In the genomic region with DNA sequence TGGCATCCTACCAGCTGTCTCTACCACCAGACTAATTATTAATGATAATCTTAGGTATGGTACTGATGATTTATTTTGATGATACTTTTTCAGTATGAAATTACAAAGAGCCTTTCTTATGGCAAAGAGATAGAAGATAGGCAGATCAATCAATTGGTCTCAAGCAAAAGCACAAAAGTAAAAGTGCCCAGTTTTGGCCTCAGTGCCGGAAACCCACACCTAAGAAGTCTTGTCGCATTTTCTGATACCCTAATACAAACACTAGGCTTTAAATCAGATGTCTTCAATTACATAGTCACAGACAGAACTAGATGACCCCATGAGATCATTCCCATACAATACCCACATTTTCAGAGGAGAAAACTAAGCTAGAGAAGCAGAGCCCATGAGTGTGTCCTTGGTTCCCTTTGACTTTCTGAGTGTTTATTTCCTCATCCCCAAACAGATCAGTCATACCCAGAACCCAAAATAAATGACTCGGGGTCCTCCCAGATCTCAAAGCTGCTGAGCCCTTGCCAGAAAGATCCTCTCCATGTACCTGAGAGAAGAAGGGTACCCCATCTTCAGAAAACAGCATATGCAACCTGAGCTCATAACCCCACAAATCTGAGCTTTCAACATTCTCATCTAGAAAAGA, we compare ENCODE assay signal across 11 cellular contexts. TPM values are rescaled to one million over a fixed set of nuclear protein-coding genes. Genes with fewer than 3 reads are reported as not detected.
DNase-seq lines count a peak whose midpoint lies in the region; ATAC-seq, FAIRE-seq and TF ChIP-seq lines count a peak whose summit lies in the region.
"Had no signal": no experiment of that assay in that cellular context is flagged by ENCODE, and none has a peak within 500 bp of the region (broad histone marks: within the 10 kb centered on the region; RNA-seq: fewer than 3 reads in every experiment).

No MANE protein-coding gene starts in this region.

- H3K27me3 Mint-ChIP-seq in CD4-positive, alpha-beta T cell = no peaks in the 10 kb centered on the region

- no peaks in the 10 kb centered on the region for H3K27me3 ChIP-seq in CD4-positive, alpha-beta T cell (ENCODE audit: control insufficient read depth, insufficient read depth, low read length)
- H3K27me3 ChIP-seq in GM12878 (replicated peaks in 1 of 2; ENCODE audit: control insufficient read depth in 2 of 2, insufficient read depth in 2 of 2, low read length in 1 of 2) = no peaks in the 10 kb centered on the region

- no peaks in the 10 kb centered on the region for H3K9me3 ChIP-seq in CD4-positive, alpha-beta T cell (ENCODE audit: control insufficient read depth, low read length)
- no peaks in the 10 kb centered on the region for H3K9me3 ChIP-seq in GM12878 (replicated peaks; ENCODE audit: control insufficient read depth, insufficient read depth, low read length)

- H3K4me3 ChIP-seq in GM12878 = peak overlapping the region; percentile 65
- H3K4me3 ChIP-seq: hepatocyte had no signal

- no peaks in the 10 kb centered on the region; the same call in 1 of the 2 replicates for H4K20me1 ChIP-seq in GM12878 (ENCODE audit: control insufficient read depth, insufficient read depth)

- peaks cover 99% of the 10 kb centered on the region for H3K36me3 Mint-ChIP-seq in CD4-positive, alpha-beta T cell (ENCODE audit: low read depth)

- no peak for TF ChIP-seq CTCF in CD4-positive, alpha-beta T cell (IDR thresholded peaks at IDR 0.05)
- TF ChIP-seq CTCF in GM12878 (IDR thresholded peaks at IDR 0.05 in 2 of 3, conservative IDR thresholded peaks at IDR 0.05 in 1 of 3; ENCODE audit: control insufficient read depth in 2 of 3, extremely low read depth in 1 of 3, insufficient read depth in 1 of 3, low read depth in 3 of 3, low read length in 3 of 3) (no peak), GM13976 (IDR thresholded peaks at IDR 0.05; ENCODE audit: borderline replicate concordance, control extremely low read depth, extremely low read depth, insufficient read depth, missing control alignments) (no peak)

- peaks cover 96% of the 10 kb centered on the region for H3K79me2 ChIP-seq in GM12878 (ENCODE audit: control insufficient read depth, insufficient read depth, low read length)

- CTCF ChIA-PET in CD4-positive, alpha-beta T cell (lab: Charles Lee) = interaction anchor here (0.9 to 2.1 kb wide), 7 partner anchors 9 to 105 kb away, joined by 3 to 11 read pairs (median 5); no protein-coding TSS in a partner anchor
- CTCF ChIA-PET in GM12878 (lab: Yijun Ruan, JAX) = interaction anchor here (0.7 to 1.3 kb wide), 10 partner anchors 9 to 1758 kb away, joined by 3 to 6 read pairs (median 3); no protein-coding TSS in a partner anchor

- peak overlapping the region; percentile 85 for H3K4me2 ChIP-seq in GM12878 (ENCODE audit: control insufficient read depth, insufficient read depth)
- H3K4me2 ChIP-seq: hepatocyte had no signal

- H3K27ac ChIP-seq in CD4-positive, alpha-beta T cell (ENCODE audit: low read depth, low read length) = peak overlapping the region; percentile 60
- peak overlapping the region; percentile 45 for H3K27ac ChIP-seq in GM12878 (ENCODE audit: control insufficient read depth, insufficient read depth)
- H3K27ac ChIP-seq: hepatocyte had no signal

- H3K4me3 Mint-ChIP-seq in CD4-positive, alpha-beta T cell = peak overlapping the region; percentile 95

- TF ChIP-seq POLR2A in GM12892 (IDR thresholded peaks at IDR 0.05; ENCODE audit: low read depth, low read length) = no peak
- no peak for TF ChIP-seq POLR2A in GM12878 (IDR thresholded peaks at IDR 0.05; ENCODE audit: low read depth, low read length)

- ATAC-seq in CD4-positive, alpha-beta T cell (ENCODE audit: poor library complexity) = no peak
- ATAC-seq in GM12878 (peak; percentile 13), GM19328 (IDR thresholded peaks at IDR 0.05; ENCODE audit: unreplicated experiment) (no peak)

- H3K4me1 Mint-ChIP-seq in CD4-positive, alpha-beta T cell (ENCODE audit: low read depth) = peaks cover 79% of the 10 kb centered on the region

- POLR2A ChIA-PET in CD4-positive, alpha-beta T cell (lab: Charles Lee) = interaction anchor here (1.1 to 3.8 kb wide), 11 partner anchors 34 to 323 kb away, joined by 3 to 20 read pairs (median 4); a partner anchor contains a TSS
- POLR2A ChIA-PET in GM12878 (lab: Charles Lee) = interaction anchor here (0.7 to 3.0 kb wide), 13 partner anchors 8 to 621 kb away, joined by 3 to 20 read pairs (median 5); a partner anchor contains a TSS

- H3K4me1 ChIP-seq in GM12878 (ENCODE audit: control insufficient read depth, insufficient read depth, low read length) = peaks cover 36% of the 10 kb centered on the region

- 14% methylated on average over 3 of the region's 3 CpGs for WGBS in GM12878 (ENCODE audit: insufficient coverage, insufficient replicate concordance, low lambda C conversion rate, missing lambda C conversion rate)

- peak; percentile 69 for FAIRE-seq in GM12892 (lab: Jason Lieb, UNC)
- no peak for FAIRE-seq in GM12878 (lab: Jason Lieb, UNC)

- intact Hi-C loops in CD4-positive, alpha-beta T cell (cut with DNase I, micrococcal nuclease) = loop anchor here (5.0 to 10.0 kb wide), 2 partner anchors 39 to 47 kb away; no protein-coding TSS in a partner anchor
- intact Hi-C loops in GM12878 (cut with micrococcal nuclease; ENCODE audit: unreplicated experiment) = loop anchor here (10.0 kb wide), 1 partner anchor 327 kb away; a partner anchor contains a TSS

- BruUV-seq in GM12878 (replicated peaks; lab: Mats Ljungman, UMichigan) = no TSS peak

- no peak for TF ChIP-seq RAD21 in GM12878 (IDR thresholded peaks at IDR 0.05; ENCODE audit: insufficient read depth, low read depth, low read length)

- SMC1A ChIA-PET in GM12878 (lab: Charles Lee; ENCODE audit: uncharacterized antibody, unreplicated experiment) = interaction anchor here (0.6 to 3.1 kb wide), 15 partner anchors 9 to 90 kb away, joined by 3 to 21 read pairs (median 4); a partner anchor contains a TSS

- RAD21 ChIA-PET in GM12878 (lab: Charles Lee; ENCODE audit: unreplicated experiment) = interaction anchor here (0.6 to 3.5 kb wide), 11 partner anchors 9 to 95 kb away, joined by 3 to 17 read pairs (median 9); a partner anchor contains a TSS

- peaks cover 0 to 24% of the 10 kb centered on the region in 2 experiments for H3K36me3 ChIP-seq in GM12878 (ENCODE audit: control insufficient read depth in 2 of 2, insufficient read depth in 2 of 2, low read length in 1 of 2)

- H3K9me3 Mint-ChIP-seq in CD4-positive, alpha-beta T cell = no peaks in the 10 kb centered on the region

- TF ChIP-seq EP300 in GM12878 (IDR thresholded peaks at IDR 0.05; ENCODE audit: borderline replicate concordance in 1 of 2, control insufficient read depth in 1 of 2, low read depth in 2 of 2, low read length in 2 of 2) = no peak

- H2AFZ ChIP-seq in GM12878 (ENCODE audit: control insufficient read depth, low read depth, low read length) = no peak overlapping the region
- H2AFZ ChIP-seq: hepatocyte had no signal

- H3K27ac Mint-ChIP-seq in CD4-positive, alpha-beta T cell = peak overlapping the region; percentile 95

- peak overlapping the region; percentile 24; the same call in 1 of the 2 replicates for H3K9ac ChIP-seq in GM12878 (ENCODE audit: control insufficient read depth, insufficient read depth, low read length)

- in situ Hi-C loops in GM12878 (cut with MboI) (loop anchor here (10.0 kb wide), 1 partner anchor 93 kb away; no protein-coding TSS in a partner anchor), GM13976 (cut with MboI; ENCODE audit: low sequenced_read_pairs, unreplicated experiment) (no loop called here)

- no peak for DNase-seq in CD4-positive, alpha-beta T cell
- DNase-seq in GM12892 (ENCODE audit: insufficient read length) (no peak), GM12878 (ENCODE audit: low read depth, low spot score) (no peak), pons (ENCODE audit: low spot score) (peak; percentile 56), HUDEP-2 (lab: John Stamatoyannopoulos, UW; ENCODE audit: unreplicated experiment in 76 of 76) (no peak), GM13976 (ENCODE audit: low spot score) (no peak)
- DNase-seq: DMS 273 treated with DMSO at 0.1 percent for 48 hours; NCI-H1436; stimulated activated CD4-positive, alpha-beta T cell treated with anti-CD3 and anti-CD28 coated beads, Interleukin-15, amount 100 ng/mL, for 24 hours had no signal

TF ChIP-seq in GM12878, 131 proteins besides CTCF, POLR2A, EP300 and RAD21 (continues in another document):
- TF ChIP-seq CEBPB (IDR thresholded peaks at IDR 0.05; ENCODE audit: borderline replicate concordance in 1 of 2, low read depth in 2 of 2, low read length in 2 of 2) = 0 out of 4 replicates have a peak, but pooled peaks of 1 of the 2 experiments have one; percentile 29

RNA-seq across cellular contexts. Expression of a gene that starts 7.7 kb away (rescaled TPM):
- 100 to 1,000 TPM; 565 to 583 TPM for total RNA-seq in CD4-positive, alpha-beta T cell
- 8.6 TPM for polyA plus RNA-seq in GM12892 (2012; ENCODE audit: missing spikeins)
- 128 and 140 TPM in 2 replicates for total RNA-seq in GM12878 (2013; cell fraction: nucleolus; rRNA removed)
- total RNA-seq in GM12878 (2014; rRNA removed) = 16.5 and 17.5 TPM in 2 replicates
- total RNA-seq in GM12878 (2014; rRNA removed; fragmentation: Illumina TruSeq; extraction: Trizol) = 14.2 and 14.6 TPM in 2 replicates
- 34.4 and 38.7 TPM in 2 replicates for total RNA-seq in GM12878 (2021)
- polyA plus RNA-seq in GM12878 (2011; ENCODE audit: low read depth) = 4.5 TPM
- 8.8 and 11.6 TPM in 2 replicates for polyA plus RNA-seq in GM12878 (2011; rRNA removed)
- 12.4 and 12.8 TPM in 2 replicates for polyA plus RNA-seq in GM12878 (2011; cell fraction: cytosol; rRNA removed)
- 20.1 and 27.3 TPM in 2 replicates for polyA plus RNA-seq in GM12878 (2011; cell fraction: nucleus; rRNA removed)
- 10.6 and 14.4 TPM in 2 replicates for polyA plus RNA-seq in GM12878 (2012)
- 8.8 and 14.7 TPM in 2 replicates for polyA plus RNA-seq in GM12878 (2014; fragmentation: Illumina TruSeq; extraction: Trizol)
- polyA plus RNA-seq in GM12878 (2014; fragmentation: Nextera tagmentation; extraction: Ambion mirVana) = 1 to 10 TPM; 1.3 TPM
- polyA plus RNA-seq in GM12878 (2014; rRNA removed) = 20.3 and 20.9 TPM in 2 replicates
- 1 to 10 TPM; 2.2 to 5.2 TPM for polyA plus RNA-seq in GM12878 (2016; fragmentation: Nextera tagmentation; extraction: Ambion mirVana)
- polyA minus RNA-seq in GM12878 (2011; rRNA and poly(A)+ RNA removed) = 18.1 and 33.2 TPM in 2 replicates
- 11.4 and 12.6 TPM in 2 replicates for polyA minus RNA-seq in GM12878 (2011; cell fraction: cytosol; rRNA and poly(A)+ RNA removed)
- 28.3 and 47.7 TPM in 2 replicates for polyA minus RNA-seq in GM12878 (2011; cell fraction: nucleus; rRNA and poly(A)+ RNA removed)

Comparison
In these comparisons a context has a peak if more than half of its experiments do, and no peak if none do; other contexts are left out.
1. RNA of a gene that starts 7.7 kb away (total RNA-seq): 565 to 583 TPM in CD4-positive, alpha-beta T cell; 14.2 to 140 TPM in GM12878; every median in the first group is over 4 times any median in the second.